13 cellular contexts compared by ENCODE assay signal in genomic region chr4:120765271-120765985, GRCh38.
DNase-seq lines count a peak whose midpoint lies in the region; ATAC-seq and TF ChIP-seq lines count a peak whose summit lies in the region.
"Had no signal": no experiment of that assay in that cellular context is flagged by ENCODE, and none has a peak within 500 bp of the region (broad histone marks: within the 10 kb centered on the region; RNA-seq: fewer than 3 reads in every experiment).

No MANE protein-coding gene starts in this region.

- no peaks in the 10 kb centered on the region for H3K36me3 ChIP-seq in GM23338 (ENCODE audit: insufficient read depth)
- H3K36me3 ChIP-seq: neural progenitor cell had no signal

- no peaks in the 10 kb centered on the region for H3K79me2 ChIP-seq in GM23338 (replicated peaks; ENCODE audit: insufficient read depth)

- H3K4me3 ChIP-seq in GM23338 = no peak overlapping the region
- H3K4me3 ChIP-seq: neural progenitor cell had no signal

- intact Hi-C loops in left ventricle myocardium superior (cut with micrococcal nuclease) = no loop called here
- intact Hi-C loops in natural killer cell (cut with micrococcal nuclease) = no loop called here

- no peaks in the 10 kb centered on the region for H3K4me1 Mint-ChIP-seq in GM23338
- no peaks in the 10 kb centered on the region for H3K4me1 Mint-ChIP-seq in natural killer cell

- no peak overlapping the region for H3K27ac ChIP-seq in GM23338 (ENCODE audit: low read depth)
- H3K27ac ChIP-seq: neural progenitor cell had no signal

- DNase-seq in left ventricle myocardium superior (no peak), GM19238 (ENCODE audit: insufficient read length, low spot score) (no peak), GM23338 (ENCODE audit: low spot score) (no peak), natural killer cell (no peak), HCEC 1CT (no peak)
- DNase-seq: activated CD4-positive, alpha-beta T cell treated with anti-CD3 and anti-CD28 coated beads for 1 hour; DND-41; NCI-H187 had no signal

- no peaks in the 10 kb centered on the region for H3F3A ChIP-seq in GM23338 (replicated peaks; ENCODE audit: low read depth)

- no peak overlapping the region for H2AFZ ChIP-seq in GM23338
- H2AFZ ChIP-seq: neural progenitor cell had no signal

- no peaks in the 10 kb centered on the region for H3K27me3 ChIP-seq in GM23338 (ENCODE audit: insufficient read depth)
- H3K27me3 ChIP-seq: neural progenitor cell had no signal

- no peaks in the 10 kb centered on the region for H3K27me3 Mint-ChIP-seq in GM23338 (ENCODE audit: insufficient read depth, low read depth, poor library complexity)
- H3K27me3 Mint-ChIP-seq in natural killer cell (ENCODE audit: low read depth in 2 of 2) = no peaks in the 10 kb centered on the region

- H3K9me3 Mint-ChIP-seq in GM23338 (no peaks in the 10 kb centered on the region), natural killer cell (peaks cover 3 to 6% of the 10 kb centered on the region in 2 donors)
- H3K9me3 Mint-ChIP-seq: activated T-helper 1 cell treated with anti-CD3 and anti-CD28 coated beads, Interleukin-12 subunit alpha, Interleukin-12 subunit beta, Interleukin-2, Interleukin-4 antibody, amounts not matched to agents 30 ng/mL and 10 ng/mL and 1 ng/mL, durations not matched to agents 14 hours and 24 hours and 36 hours had no signal

- H3K36me3 Mint-ChIP-seq in GM23338 (ENCODE audit: low read depth) = peaks cover 5% of the 10 kb centered on the region
- H3K36me3 Mint-ChIP-seq in natural killer cell = no peaks in the 10 kb centered on the region

- no peak for TF ChIP-seq CTCF in GM23338 (conservative IDR thresholded peaks at IDR 0.05; ENCODE audit: low read depth in 2 of 2)
- TF ChIP-seq CTCF in natural killer cell (IDR thresholded peaks at IDR 0.05) = no peak

- H3K4me2 ChIP-seq in GM23338 = no peak overlapping the region
- H3K4me2 ChIP-seq: neural progenitor cell had no signal

- no peaks in the 10 kb centered on the region for H3K4me1 ChIP-seq in GM23338 (ENCODE audit: insufficient read depth)

- ATAC-seq in GM18517 (IDR thresholded peaks at IDR 0.05; ENCODE audit: unreplicated experiment) (peak; percentile 84), GM21515 (IDR thresholded peaks at IDR 0.05; ENCODE audit: unreplicated experiment) (peak; percentile 81), HG03378 (IDR thresholded peaks at IDR 0.05; ENCODE audit: unreplicated experiment) (peak; percentile 84), left ventricle myocardium superior (peak; percentile 98), GM23338 (no peak), natural killer cell (no peak)

- no peaks in the 10 kb centered on the region for H3K9me2 ChIP-seq in GM23338 (ENCODE audit: insufficient read depth)

- no peaks in the 10 kb centered on the region for H4K20me1 ChIP-seq in GM23338 (replicated peaks; ENCODE audit: insufficient read depth)

- H3K4me3 Mint-ChIP-seq in GM23338 (no peak overlapping the region), natural killer cell (no peak overlapping the region)
- H3K4me3 Mint-ChIP-seq: activated T-helper 1 cell treated with anti-CD3 and anti-CD28 coated beads, Interleukin-12 subunit alpha, Interleukin-12 subunit beta, Interleukin-2, Interleukin-4 antibody, amounts not matched to agents 30 ng/mL and 10 ng/mL and 1 ng/mL, durations not matched to agents 14 hours and 24 hours and 36 hours; neural progenitor cell had no signal

- H3K27ac Mint-ChIP-seq in GM23338 (no peak overlapping the region), natural killer cell (no peak overlapping the region)
- H3K27ac Mint-ChIP-seq: activated T-helper 1 cell treated with anti-CD3 and anti-CD28 coated beads, Interleukin-12 subunit alpha, Interleukin-12 subunit beta, Interleukin-2, Interleukin-4 antibody, amounts not matched to agents 30 ng/mL and 10 ng/mL and 1 ng/mL, durations not matched to agents 14 hours and 24 hours and 36 hours; neural progenitor cell had no signal

TF ChIP-seq in GM23338, 12 proteins besides CTCF, POLR2A, EP300 and RAD21:
- TF ChIP-seq EZH2 (IDR thresholded peaks at IDR 0.05; ENCODE audit: low read depth, unreplicated experiment) = no peak
- no peak for TF ChIP-seq ETS1 (IDR thresholded peaks at IDR 0.05)
- TF ChIP-seq ZNF331 (CRISPR knock-in tag; IDR thresholded peaks at IDR 0.05; ENCODE audit: low read depth) = no peak
- TF ChIP-seq NANOG (IDR thresholded peaks at IDR 0.05; ENCODE audit: borderline replicate concordance) = no peak

Comparison
In these comparisons a context has a peak if more than half of its experiments do, and no peak if none do; other contexts are left out.
1. ATAC-seq: peak in GM18517 (single experiment), GM21515 (single experiment), HG03378 (single experiment) and left ventricle myocardium superior (single experiment); none in GM23338 (single experiment) and natural killer cell (0 of 3).